24 cellular contexts compared by ENCODE assay signal in genomic region chr10:132058793-132059759, GRCh38. TPM values are rescaled to one million over a fixed set of nuclear protein-coding genes. Genes with fewer than 3 reads are reported as not detected.
A peak's percentile ranks its signal among the peaks of the same experiment; 100 is the strongest.
DNase-seq lines count a peak whose midpoint lies in the region; ATAC-seq and TF ChIP-seq lines count a peak whose summit lies in the region.
"Had no signal": no experiment of that assay in that cellular context is flagged by ENCODE, and none has a peak within 500 bp of the region (broad histone marks: within the 10 kb centered on the region; RNA-seq: fewer than 3 reads in every experiment).

No MANE protein-coding gene starts in this region.

- peaks cover 2% of the 10 kb centered on the region for H3K79me1 ChIP-seq in neuronal stem cell (ENCODE audit: low read depth, low read length)

- H3K4me3 ChIP-seq in right cardiac atrium (ENCODE audit: low read length) = no peak overlapping the region
- no peak overlapping the region for H3K4me3 ChIP-seq in coronary artery
- H3K4me3 ChIP-seq in neuronal stem cell (ENCODE audit: low read length in 2 of 2) = no peak overlapping the region
- H3K4me3 ChIP-seq in upper lobe of right lung = no peak overlapping the region
- H3K4me3 ChIP-seq: HAP-1, MG63, Peyer's patch had no signal

- peak overlapping the region; percentile 65 for H3K23ac ChIP-seq in neuronal stem cell (ENCODE audit: low read depth, low read length, poor library complexity)

- H3K4me1 ChIP-seq in right cardiac atrium (ENCODE audit: control insufficient read depth, insufficient read depth, low read length) (no peaks in the 10 kb centered on the region), neuronal stem cell (ENCODE audit: control insufficient read depth in 2 of 2, insufficient read depth in 1 of 2, low read depth in 1 of 2, low read length in 2 of 2) (no peaks in the 10 kb centered on the region), upper lobe of right lung (no peaks in the 10 kb centered on the region), foreskin keratinocyte (no peaks in the 10 kb centered on the region)
- H3K4me1 ChIP-seq: BE2C, HAP-1, Peyer's patch had no signal

- H2AK5ac ChIP-seq in neuronal stem cell (ENCODE audit: low read depth, low read length) = no peak overlapping the region

- WGBS in right cardiac atrium = 84% methylated on average over 42 of the region's 42 CpGs
- WGBS in neuronal stem cell (ENCODE audit: extremely low coverage in 2 of 2, insufficient read length in 2 of 2, insufficient replicate concordance in 1 of 2), 2 donors = no CpG with 5 or more reads among the region's 42 CpGs

- intact Hi-C loops in cardiac septum (cut with DNase I) = no loop called here
- intact Hi-C loops in right cardiac atrium (cut with DNase I) = loop anchor here in 1 of 4 donors (10.0 kb wide), 1 partner anchor 56 kb away; no protein-coding TSS in a partner anchor
- intact Hi-C loops in upper lobe of right lung (cut with DNase I) = no loop called here

- ATAC-seq in right cardiac atrium = no peak
- ATAC-seq in upper lobe of right lung = no peak
- ATAC-seq in foreskin keratinocyte = no peak

- TF ChIP-seq CTCF in coronary artery (IDR thresholded peaks at IDR 0.05) = no peak
- no peak for TF ChIP-seq CTCF in upper lobe of right lung (IDR thresholded peaks at IDR 0.05)
- TF ChIP-seq CTCF in foreskin keratinocyte (conservative IDR thresholded peaks at IDR 0.05) = no peak

- H3K27me3 ChIP-seq in right cardiac atrium (ENCODE audit: control insufficient read depth, insufficient read depth) (no peaks in the 10 kb centered on the region), neuronal stem cell (ENCODE audit: control insufficient read depth in 3 of 3, insufficient read depth in 3 of 3, low read depth in 1 of 3, low read length in 3 of 3) (peaks cover 0 to 48% (median 0%) of the 10 kb centered on the region in 3 experiments), upper lobe of right lung (peaks cover 22% of the 10 kb centered on the region), foreskin keratinocyte (no peaks in the 10 kb centered on the region)
- H3K27me3 ChIP-seq: BE2C, MG63, Peyer's patch had no signal

- peak; percentile 54 for DNase-seq in cardiac septum (ENCODE audit: low spot score)
- DNase-seq in right cardiac atrium = no peak
- peak; percentile 58 for DNase-seq in coronary artery (ENCODE audit: low spot score)
- no peak for DNase-seq in neuronal stem cell (ENCODE audit: low spot score)
- peak; percentile 48 for DNase-seq in upper lobe of right lung
- no peak for DNase-seq in foreskin keratinocyte
- no peak for DNase-seq in activated T-cell treated with anti-CD3 and anti-CD28 coated beads, Interleukin-2, amount 50 U/mL, for 48 hours
- no peak for DNase-seq in activated naive CD4-positive, alpha-beta T cell treated with anti-CD3 and anti-CD28 coated beads, Interleukin-2, amount 50 U/mL, for 16 hours
- DNase-seq: BE2C; CD4-positive, alpha-beta memory T cell; DMS153; GDM1; Karpas-422; MG63; NCI-H1048; NCI-H2081; NCI-H446 treated with DMSO at 0.1 percent for 48 hours; NCI-H69; NK-92 treated with Interleukin-12 subunit alpha and Interleukin-12 subunit beta, amount 100 ng/mL, for 24 hours; Right ventricle myocardium superior had no signal

- no peak overlapping the region for H2BK15ac ChIP-seq in neuronal stem cell (ENCODE audit: low read length)

- no peak overlapping the region for H3K4me2 ChIP-seq in neuronal stem cell (ENCODE audit: insufficient read depth, low read length, poor library complexity, severe bottlenecking)

- H2BK120ac ChIP-seq in neuronal stem cell (ENCODE audit: low read depth, low read length) = no peak overlapping the region

- no peak overlapping the region for H4K91ac ChIP-seq in neuronal stem cell (ENCODE audit: low read depth, low read length, poor library complexity)

- H3K9me3 ChIP-seq in right cardiac atrium (ENCODE audit: control insufficient read depth, low read length) = no peaks in the 10 kb centered on the region
- H3K9me3 ChIP-seq in neuronal stem cell (replicated peaks in 1 of 2; ENCODE audit: control insufficient read depth in 2 of 2, insufficient read depth in 1 of 2, low read depth in 1 of 2, low read length in 2 of 2) = no peaks in the 10 kb centered on the region
- no peaks in the 10 kb centered on the region for H3K9me3 ChIP-seq in upper lobe of right lung
- H3K9me3 ChIP-seq: BE2C, HAP-1, MG63, Peyer's patch had no signal

- no peak overlapping the region for H2BK5ac ChIP-seq in neuronal stem cell (ENCODE audit: low read length)

- H3K9ac ChIP-seq in neuronal stem cell (ENCODE audit: low read depth, low read length, poor library complexity) = no peak overlapping the region

- peak overlapping the region; percentile 71 for H3K18ac ChIP-seq in neuronal stem cell (ENCODE audit: low read length)

- peak overlapping the region; percentile 65 for H4K8ac ChIP-seq in neuronal stem cell (ENCODE audit: low read depth, low read length)

- H3K4ac ChIP-seq in neuronal stem cell (ENCODE audit: low read length) = no peak overlapping the region

- no peak overlapping the region for H2BK12ac ChIP-seq in neuronal stem cell (ENCODE audit: low read length)

- H3K27ac ChIP-seq in right cardiac atrium (ENCODE audit: low read length) (no peak overlapping the region), coronary artery (no peak overlapping the region), neuronal stem cell (replicated peaks; ENCODE audit: low read length) (no peak overlapping the region), upper lobe of right lung (no peak overlapping the region), foreskin keratinocyte (no peak overlapping the region)
- H3K27ac ChIP-seq: HL-60, Peyer's patch had no signal

- H2AFZ ChIP-seq in neuronal stem cell (ENCODE audit: low read length) = no peak overlapping the region

- no peaks in the 10 kb centered on the region for H3K36me3 ChIP-seq in neuronal stem cell (replicated peaks in 1 of 2; ENCODE audit: control insufficient read depth in 2 of 2, insufficient read depth in 2 of 2, low read length in 2 of 2)
- H3K36me3 ChIP-seq in upper lobe of right lung = no peaks in the 10 kb centered on the region
- H3K36me3 ChIP-seq: BE2C, HAP-1, MG63, Peyer's patch had no signal

- peak overlapping the region; percentile 71 for H3K14ac ChIP-seq in neuronal stem cell (ENCODE audit: low read length)

RNA-seq across cellular contexts. Expression of gene JAKMIP3, which starts 6.7 kb away (rescaled TPM):
- total RNA-seq in cardiac septum = 1.5 TPM
- 1 to 10 TPM in 2 of 4 donors, under 1 TPM in 2; 0.39 to 1.6 (median 1.2) TPM for total RNA-seq in right cardiac atrium
- 0.91 TPM for polyA plus RNA-seq in right cardiac atrium
- 0.20 TPM for polyA plus RNA-seq in neuronal stem cell (2013, experiment 1 of 2)
- polyA plus RNA-seq in neuronal stem cell (2013, experiment 2 of 2) = 0.22 TPM
- 0.32 TPM for total RNA-seq in upper lobe of right lung
- total RNA-seq in foreskin keratinocyte = 0.04 TPM in 1 of 2 replicates, not detected in the other
- not detected in 2 replicates for polyA plus RNA-seq in foreskin keratinocyte
- polyA plus RNA-seq: IgD-negative memory B cell had no signal

Comparison
In these comparisons a context has a peak if more than half of its experiments do, and no peak if none do; other contexts are left out.
1. DNase-seq: peak in cardiac septum (single experiment), coronary artery (single experiment) and upper lobe of right lung (single experiment); none in right cardiac atrium (0 of 3), neuronal stem cell (single experiment), foreskin keratinocyte (0 of 2), activated T-cell treated with anti-CD3 and anti-CD28 coated beads, Interleukin-2, amount 50 U/mL, for 48 hours (0 of 2) and activated naive CD4-positive, alpha-beta T cell treated with anti-CD3 and anti-CD28 coated beads, Interleukin-2, amount 50 U/mL, for 16 hours (single experiment).